ENCODE assay signal across 9 cellular contexts in genomic region chr7:143382791-143383641, GRCh38. TPM values are rescaled to one million over a fixed set of nuclear protein-coding genes. Genes with fewer than 3 reads are reported as not detected.
DNase-seq lines count a peak whose midpoint lies in the region; ATAC-seq and TF ChIP-seq lines count a peak whose summit lies in the region.
"Had no signal": no experiment of that assay in that cellular context is flagged by ENCODE, and none has a peak within 500 bp of the region (broad histone marks: within the 10 kb centered on the region; RNA-seq: fewer than 3 reads in every experiment).

No MANE protein-coding gene starts in this region.

- peaks cover 26% of the 10 kb centered on the region for H3K36me3 ChIP-seq in upper lobe of right lung

- no peak for DNase-seq in activated naive CD4-positive, alpha-beta T cell treated with anti-CD3 and anti-CD28 coated beads for 36 hours
- DNase-seq in activated naive CD4-positive, alpha-beta T cell (lab: John Stamatoyannopoulos, UW) = no peak
- DNase-seq in upper lobe of right lung = peak; percentile 69
- DNase-seq in stimulated activated CD4-positive, alpha-beta T cell treated with anti-CD3 and anti-CD28 coated beads, Interleukin-4, amount 100 ng/mL, for 4 hours = no peak
- DNase-seq in DMS53 treated with DMSO at 0.1 percent for 48 hours (lab: John Stamatoyannopoulos, UW; ENCODE audit: unreplicated experiment) = no peak
- no peak for DNase-seq in GM20000 (ENCODE audit: low spot score)

- intact Hi-C loops in activated naive CD4-positive, alpha-beta T cell treated with anti-CD3 and anti-CD28 coated beads for 36 hours (cut with micrococcal nuclease) = loop anchor here (5.0 kb wide), 1 partner anchor 124 kb away; no protein-coding TSS in a partner anchor
- intact Hi-C loops in dendritic cell treated with granulocyte-macrophage colony-stimulating factor and Interleukin-4, amounts not matched to agents 40 ng/mL and 50 ng/mL, for 4 days (cut with micrococcal nuclease) = no loop called here
- intact Hi-C loops in upper lobe of right lung (cut with DNase I) = no loop called here

- no peaks in the 10 kb centered on the region for H3K9me3 ChIP-seq in mononuclear cell (ENCODE audit: low read depth, low read length)
- H3K9me3 ChIP-seq in upper lobe of right lung = no peaks in the 10 kb centered on the region

- H3K27ac ChIP-seq in upper lobe of right lung = peak overlapping the region; percentile 99
- H3K27ac ChIP-seq: cardiac muscle cell had no signal

- H3K4me1 Mint-ChIP-seq in activated naive CD4-positive, alpha-beta T cell treated with anti-CD3 and anti-CD28 coated beads for 36 hours (ENCODE audit: low read depth) = peaks cover 18% of the 10 kb centered on the region
- H3K4me1 Mint-ChIP-seq in dendritic cell treated with granulocyte-macrophage colony-stimulating factor and Interleukin-4, amounts not matched to agents 40 ng/mL and 50 ng/mL, for 4 days (ENCODE audit: low read depth) = peaks cover 36% of the 10 kb centered on the region

- no peaks in the 10 kb centered on the region for H3K36me3 Mint-ChIP-seq in activated naive CD4-positive, alpha-beta T cell treated with anti-CD3 and anti-CD28 coated beads for 36 hours (ENCODE audit: low read depth)
- H3K36me3 Mint-ChIP-seq in dendritic cell treated with granulocyte-macrophage colony-stimulating factor and Interleukin-4, amounts not matched to agents 40 ng/mL and 50 ng/mL, for 4 days (ENCODE audit: low read depth) = no peaks in the 10 kb centered on the region

- H3K27me3 ChIP-seq in mononuclear cell (ENCODE audit: insufficient read depth, low read length) (no peaks in the 10 kb centered on the region), upper lobe of right lung (no peaks in the 10 kb centered on the region)
- H3K27me3 ChIP-seq: cardiac muscle cell had no signal

- CTCF ChIA-PET in activated naive CD4-positive, alpha-beta T cell treated with anti-CD3 and anti-CD28 coated beads for 36 hours (lab: Charles Lee) = interaction anchor here (1.1 to 2.8 kb wide), 3 partner anchors 18 to 143 kb away, joined by 3 to 9 read pairs (median 4); no protein-coding TSS in a partner anchor

- H3K27ac Mint-ChIP-seq in activated naive CD4-positive, alpha-beta T cell treated with anti-CD3 and anti-CD28 coated beads for 36 hours = no peak overlapping the region
- peak overlapping the region; percentile 93 for H3K27ac Mint-ChIP-seq in dendritic cell treated with granulocyte-macrophage colony-stimulating factor and Interleukin-4, amounts not matched to agents 40 ng/mL and 50 ng/mL, for 4 days

- ATAC-seq in upper lobe of right lung = no peak

- H3K9me3 Mint-ChIP-seq in activated naive CD4-positive, alpha-beta T cell treated with anti-CD3 and anti-CD28 coated beads for 36 hours = no peaks in the 10 kb centered on the region
- H3K9me3 Mint-ChIP-seq in dendritic cell treated with granulocyte-macrophage colony-stimulating factor and Interleukin-4, amounts not matched to agents 40 ng/mL and 50 ng/mL, for 4 days = no peaks in the 10 kb centered on the region

- no peaks in the 10 kb centered on the region for H3K27me3 Mint-ChIP-seq in activated naive CD4-positive, alpha-beta T cell treated with anti-CD3 and anti-CD28 coated beads for 36 hours (ENCODE audit: low read depth)
- no peaks in the 10 kb centered on the region for H3K27me3 Mint-ChIP-seq in dendritic cell treated with granulocyte-macrophage colony-stimulating factor and Interleukin-4, amounts not matched to agents 40 ng/mL and 50 ng/mL, for 4 days

- H3K4me3 ChIP-seq in mononuclear cell (ENCODE audit: low read length) (peak overlapping the region; percentile 93), upper lobe of right lung (peak overlapping the region; percentile 98)

- TF ChIP-seq CTCF in upper lobe of right lung (IDR thresholded peaks at IDR 0.05) (no peak), GM20000 (IDR thresholded peaks at IDR 0.05; ENCODE audit: extremely low read depth, missing control alignments) (no peak)

- H3K4me1 ChIP-seq in mononuclear cell (ENCODE audit: insufficient read depth, low read length) = peaks cover 83% of the 10 kb centered on the region
- peaks cover 54% of the 10 kb centered on the region for H3K4me1 ChIP-seq in upper lobe of right lung

- H3K4me3 Mint-ChIP-seq in activated naive CD4-positive, alpha-beta T cell treated with anti-CD3 and anti-CD28 coated beads for 36 hours = peak overlapping the region; percentile 59
- H3K4me3 Mint-ChIP-seq in dendritic cell treated with granulocyte-macrophage colony-stimulating factor and Interleukin-4, amounts not matched to agents 40 ng/mL and 50 ng/mL, for 4 days = no peak overlapping the region

RNA-seq across cellular contexts. Expression of gene ZYX, which starts 1.9 kb away (rescaled TPM):
- 10 to 100 TPM; 75.1 to 81.5 TPM for total RNA-seq in activated naive CD4-positive, alpha-beta T cell treated with anti-CD3 and anti-CD28 coated beads for 36 hours
- total RNA-seq in mononuclear cell = 64.0 TPM
- 263 TPM for total RNA-seq in upper lobe of right lung

RNA-seq across cellular contexts. Expression of gene FAM131B, which starts 20.5 kb away (rescaled TPM):
- 1 to 10 TPM; 1.5 to 1.7 TPM for total RNA-seq in activated naive CD4-positive, alpha-beta T cell treated with anti-CD3 and anti-CD28 coated beads for 36 hours
- total RNA-seq in mononuclear cell (0.84 TPM), upper lobe of right lung (0.90 TPM)

RNA-seq across cellular contexts. Expression of gene EPHA1, which starts 25.6 kb away (rescaled TPM):
- 1 to 10 TPM; 1.0 to 1.3 TPM for total RNA-seq in activated naive CD4-positive, alpha-beta T cell treated with anti-CD3 and anti-CD28 coated beads for 36 hours
- total RNA-seq in mononuclear cell = 2.3 TPM
- total RNA-seq in upper lobe of right lung = 13.9 TPM
